Comparison of ENCODE assay signal across 13 cellular contexts in the genomic region with DNA sequence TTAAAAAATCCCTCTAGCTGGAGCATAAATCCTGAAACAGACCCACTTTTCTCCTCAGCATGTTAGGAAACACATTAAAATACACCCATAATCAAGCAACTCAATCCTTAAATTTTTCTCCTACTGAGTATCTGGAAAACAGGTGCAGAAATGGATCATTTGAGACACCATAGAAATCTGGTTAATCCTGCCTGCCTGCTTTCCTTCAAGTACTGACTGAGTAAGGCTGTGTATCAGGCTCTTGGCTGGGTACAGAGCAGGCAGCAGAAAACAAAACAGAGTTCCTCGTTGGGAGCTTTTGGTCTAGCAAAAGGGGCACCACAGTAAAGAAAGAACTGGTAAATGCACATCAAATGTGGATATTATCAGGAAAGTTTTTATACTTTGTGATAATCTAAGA. TPM values are rescaled to one million over a fixed set of nuclear protein-coding genes. Genes with fewer than 3 reads are reported as not detected.
DNase-seq lines count a peak whose midpoint lies in the region; ATAC-seq and TF ChIP-seq lines count a peak whose summit lies in the region.
"Had no signal": no experiment of that assay in that cellular context is flagged by ENCODE, and none has a peak within 500 bp of the region (broad histone marks: within the 10 kb centered on the region; RNA-seq: fewer than 3 reads in every experiment).

No MANE protein-coding gene starts in this region.

- H3K4me3 Mint-ChIP-seq in activated CD8-positive, alpha-beta T cell treated with anti-CD3 and anti-CD28 coated beads for 36 hours = peak overlapping the region; percentile 78
- H3K4me3 Mint-ChIP-seq in activated CD8-positive, alpha-beta T cell treated with anti-CD3 and anti-CD28 coated beads, Interleukin-2, amount 10 ng/mL, durations not matched to agents 7 days and 5 days = no peak overlapping the region

- no peak for ATAC-seq in activated CD8-positive, alpha-beta T cell treated with anti-CD3 and anti-CD28 coated beads for 36 hours
- no peak for ATAC-seq in activated CD8-positive, alpha-beta T cell treated with anti-CD3 and anti-CD28 coated beads, Interleukin-2, amount 10 ng/mL, durations not matched to agents 7 days and 5 days
- ATAC-seq in thoracic aorta (ENCODE audit: insufficient number of reproducible peaks, low FRiP score, low read depth) (no peak), foreskin keratinocyte (no peak)
- ATAC-seq: activated CD4-positive, alpha-beta T cell treated with anti-CD3 and anti-CD28 coated beads for 36 hours; stimulated activated memory B cell treated with anti-CD40 and anti-IgM and Interleukin-4, amounts not matched to agents 10 μg/mL and 1 μg/mL and 100 μg/mL, for 72 hours had no signal

- H3K9me3 ChIP-seq in ascending aorta (no peaks in the 10 kb centered on the region), iPS-20b (ENCODE audit: insufficient read depth, low read depth, low read length) (no peaks in the 10 kb centered on the region), thoracic aorta (no peaks in the 10 kb centered on the region)

- CTCF ChIA-PET in activated CD8-positive, alpha-beta T cell treated with anti-CD3 and anti-CD28 coated beads for 36 hours (lab: Charles Lee) = no interaction called here
- CTCF ChIA-PET in activated CD8-positive, alpha-beta T cell treated with anti-CD3 and anti-CD28 coated beads, Interleukin-2, amount 10 ng/mL, durations not matched to agents 7 days and 5 days (lab: Charles Lee) = no interaction called here

- TF ChIP-seq CTCF in activated CD8-positive, alpha-beta T cell treated with anti-CD3 and anti-CD28 coated beads for 36 hours (IDR thresholded peaks at IDR 0.05) = no peak
- no peak for TF ChIP-seq CTCF in ascending aorta (IDR thresholded peaks at IDR 0.05)
- TF ChIP-seq CTCF in thoracic aorta (IDR thresholded peaks at IDR 0.05) = no peak
- no peak for TF ChIP-seq CTCF in foreskin keratinocyte (conservative IDR thresholded peaks at IDR 0.05)

- no peaks in the 10 kb centered on the region for H3K27me3 ChIP-seq in ascending aorta
- peaks cover 36% of the 10 kb centered on the region for H3K27me3 ChIP-seq in iPS-20b (ENCODE audit: insufficient read depth, low read length)
- H3K27me3 ChIP-seq in thoracic aorta (replicated peaks; ENCODE audit: insufficient read depth) = no peaks in the 10 kb centered on the region
- H3K27me3 ChIP-seq in foreskin keratinocyte = no peaks in the 10 kb centered on the region

- no peak for DNase-seq in activated CD8-positive, alpha-beta T cell treated with anti-CD3 and anti-CD28 coated beads for 36 hours
- DNase-seq in activated CD8-positive, alpha-beta T cell treated with anti-CD3 and anti-CD28 coated beads, Interleukin-2, amount 10 ng/mL, durations not matched to agents 7 days and 5 days = no peak
- no peak for DNase-seq in ascending aorta (ENCODE audit: low spot score in 2 of 2)
- DNase-seq in thoracic aorta (ENCODE audit: low spot score) = no peak
- no peak for DNase-seq in foreskin keratinocyte
- DNase-seq in inferior parietal cortex (ENCODE audit: extremely low spot score) = no peak
- no peak for DNase-seq in hypothalamus (lab: John Stamatoyannopoulos, UW)
- DNase-seq: cortex of kidney, naive B cell, NCI-H2227 treated with DMSO at 0.1 percent for 48 hours had no signal

- peaks cover 6% of the 10 kb centered on the region for H3K36me3 Mint-ChIP-seq in activated CD8-positive, alpha-beta T cell treated with anti-CD3 and anti-CD28 coated beads for 36 hours (ENCODE audit: low read depth)
- peaks cover 2% of the 10 kb centered on the region for H3K36me3 Mint-ChIP-seq in activated CD8-positive, alpha-beta T cell treated with anti-CD3 and anti-CD28 coated beads, Interleukin-2, amount 10 ng/mL, durations not matched to agents 7 days and 5 days (ENCODE audit: low read depth)
- H3K36me3 Mint-ChIP-seq: naive B cell had no signal

- no peak overlapping the region for H3K27ac Mint-ChIP-seq in activated CD8-positive, alpha-beta T cell treated with anti-CD3 and anti-CD28 coated beads for 36 hours
- no peak overlapping the region for H3K27ac Mint-ChIP-seq in activated CD8-positive, alpha-beta T cell treated with anti-CD3 and anti-CD28 coated beads, Interleukin-2, amount 10 ng/mL, durations not matched to agents 7 days and 5 days
- H3K27ac Mint-ChIP-seq: activated CD4-positive, alpha-beta T cell treated with anti-CD3 and anti-CD28 coated beads for 36 hours had no signal

- no peaks in the 10 kb centered on the region for H3K27me3 Mint-ChIP-seq in activated CD8-positive, alpha-beta T cell treated with anti-CD3 and anti-CD28 coated beads for 36 hours
- H3K27me3 Mint-ChIP-seq in activated CD8-positive, alpha-beta T cell treated with anti-CD3 and anti-CD28 coated beads, Interleukin-2, amount 10 ng/mL, durations not matched to agents 7 days and 5 days (ENCODE audit: low read depth) = no peaks in the 10 kb centered on the region
- H3K27me3 Mint-ChIP-seq: activated CD4-positive, alpha-beta T cell treated with anti-CD3 and anti-CD28 coated beads for 36 hours; naive B cell; stimulated activated memory B cell treated with anti-CD40 and anti-IgM and Interleukin-4, amounts not matched to agents 10 μg/mL and 1 μg/mL and 100 μg/mL, for 72 hours had no signal

- H3K36me3 ChIP-seq in ascending aorta (no peaks in the 10 kb centered on the region), iPS-20b (ENCODE audit: insufficient read depth, low read depth, low read length) (no peaks in the 10 kb centered on the region), thoracic aorta (no peaks in the 10 kb centered on the region)

- H3K4me1 Mint-ChIP-seq in activated CD8-positive, alpha-beta T cell treated with anti-CD3 and anti-CD28 coated beads for 36 hours (ENCODE audit: low read depth) = peaks cover 13% of the 10 kb centered on the region
- H3K4me1 Mint-ChIP-seq in activated CD8-positive, alpha-beta T cell treated with anti-CD3 and anti-CD28 coated beads, Interleukin-2, amount 10 ng/mL, durations not matched to agents 7 days and 5 days (ENCODE audit: low read depth) = peaks cover 18% of the 10 kb centered on the region

- H3K9me3 Mint-ChIP-seq in activated CD8-positive, alpha-beta T cell treated with anti-CD3 and anti-CD28 coated beads for 36 hours = no peaks in the 10 kb centered on the region
- H3K9me3 Mint-ChIP-seq in activated CD8-positive, alpha-beta T cell treated with anti-CD3 and anti-CD28 coated beads, Interleukin-2, amount 10 ng/mL, durations not matched to agents 7 days and 5 days (ENCODE audit: insufficient read depth) = no peaks in the 10 kb centered on the region
- H3K9me3 Mint-ChIP-seq: stimulated activated memory B cell treated with anti-CD40 and anti-IgM and Interleukin-4, amounts not matched to agents 10 μg/mL and 1 μg/mL and 100 μg/mL, for 72 hours had no signal

- intact Hi-C loops in activated CD8-positive, alpha-beta T cell treated with anti-CD3 and anti-CD28 coated beads for 36 hours (cut with micrococcal nuclease) = no loop called here
- intact Hi-C loops in ascending aorta (cut with DNase I) = loop anchor here (2.0 kb wide), 1 partner anchor 127 kb away; no protein-coding TSS in a partner anchor

- H3K9ac ChIP-seq in iPS-20b (ENCODE audit: low read depth, low read length) = no peak overlapping the region

- H3K4me1 ChIP-seq in ascending aorta (peaks cover 0 to 4% of the 10 kb centered on the region in 2 donors), iPS-20b (ENCODE audit: insufficient read depth, low read length) (peaks cover 49% of the 10 kb centered on the region), thoracic aorta (ENCODE audit: control insufficient read depth in 1 of 2, low read depth in 2 of 2) (peaks cover 0 to 38% of the 10 kb centered on the region in 2 donors), foreskin keratinocyte (no peaks in the 10 kb centered on the region)

- POLR2A ChIA-PET in activated CD8-positive, alpha-beta T cell treated with anti-CD3 and anti-CD28 coated beads for 36 hours (lab: Charles Lee) = no interaction called here
- POLR2A ChIA-PET in activated CD8-positive, alpha-beta T cell treated with anti-CD3 and anti-CD28 coated beads, Interleukin-2, amount 10 ng/mL, durations not matched to agents 7 days and 5 days (lab: Charles Lee) = interaction anchor here (1.0 kb wide), 1 partner anchor 11 kb away, joined by 3 read pairs; no protein-coding TSS in a partner anchor

- H3K27ac ChIP-seq in ascending aorta = no peak overlapping the region
- H3K27ac ChIP-seq in iPS-20b (ENCODE audit: low read length) = no peak overlapping the region
- no peak overlapping the region for H3K27ac ChIP-seq in thoracic aorta
- no peak overlapping the region for H3K27ac ChIP-seq in foreskin keratinocyte

- peak overlapping the region; percentile 64 to 80 for H3K4me3 ChIP-seq in ascending aorta
- peak overlapping the region; percentile 85 for H3K4me3 ChIP-seq in iPS-20b (ENCODE audit: low read length)
- H3K4me3 ChIP-seq in thoracic aorta = peak overlapping the region; percentile 83

RNA-seq across cellular contexts. Expression of a gene that starts 1.9 kb away (rescaled TPM):
- under 1 TPM; 0.22 to 0.23 TPM for total RNA-seq in activated CD8-positive, alpha-beta T cell treated with anti-CD3 and anti-CD28 coated beads for 36 hours
- total RNA-seq in activated CD8-positive, alpha-beta T cell treated with anti-CD3 and anti-CD28 coated beads, Interleukin-2, amount 10 ng/mL, durations not matched to agents 7 days and 5 days = under 1 TPM; 0.24 to 0.26 TPM
- total RNA-seq in ascending aorta (1.5 TPM), thoracic aorta (1 to 10 TPM; 2.3 to 3.3 TPM), foreskin keratinocyte (0.25 and 0.34 TPM in 2 replicates)
- under 0.01 TPM in 2 replicates for polyA plus RNA-seq in foreskin keratinocyte
